16 cellular contexts compared by ENCODE assay signal in the genomic region with DNA sequence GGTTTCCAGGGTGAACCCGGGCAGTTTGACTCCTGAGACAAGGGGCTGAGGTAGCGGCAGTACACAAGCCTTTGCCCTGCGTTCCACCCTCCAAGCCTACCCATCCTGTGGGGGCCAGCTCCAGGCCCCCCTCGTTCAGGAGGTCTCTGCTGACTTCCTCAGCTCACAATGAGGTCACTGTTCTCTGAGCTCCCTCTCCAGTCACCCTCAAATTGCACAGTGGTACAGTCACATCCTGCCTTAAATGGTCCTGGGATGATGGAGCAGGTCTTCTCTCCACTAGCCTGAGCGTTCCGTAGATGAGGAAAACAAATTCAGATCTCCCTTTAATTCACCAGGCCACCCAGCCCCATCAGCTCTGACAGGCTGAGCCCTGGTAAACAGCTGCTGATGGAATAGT.
DNase-seq lines count a peak whose midpoint lies in the region; ATAC-seq and TF ChIP-seq lines count a peak whose summit lies in the region.
"Had no signal": no experiment of that assay in that cellular context is flagged by ENCODE, and none has a peak within 500 bp of the region (broad histone marks: within the 10 kb centered on the region; RNA-seq: fewer than 3 reads in every experiment).

No MANE protein-coding gene starts in this region.

- H3K27ac Mint-ChIP-seq in activated naive CD8-positive, alpha-beta T cell treated with anti-CD3 and anti-CD28 coated beads, Interleukin-2, amount 10 ng/mL, durations not matched to agents 7 days and 5 days, result no peak overlapping the region
- no peak overlapping the region for H3K27ac Mint-ChIP-seq in activated naive CD8-positive, alpha-beta T cell treated with anti-CD3 and anti-CD28 coated beads for 36 hours
- H3K27ac Mint-ChIP-seq in stimulated activated naive CD8-positive, alpha-beta T cell treated with anti-CD3 and anti-CD28 coated beads, Interleukin-15, amount 100 ng/mL, for 72 hours, result no peak overlapping the region

- no peak overlapping the region for H3K4me3 ChIP-seq in fibroblast of mammary gland (ENCODE audit: control insufficient read depth, low read depth, low read length)
- H3K4me3 ChIP-seq: HAP-1, sigmoid colon, SJSA1, tibial nerve had no signal

- H3K9me3 Mint-ChIP-seq in activated naive CD8-positive, alpha-beta T cell treated with anti-CD3 and anti-CD28 coated beads, Interleukin-2, amount 10 ng/mL, durations not matched to agents 7 days and 5 days, result peaks cover 2% of the 10 kb centered on the region
- peaks cover 5% of the 10 kb centered on the region for H3K9me3 Mint-ChIP-seq in activated naive CD8-positive, alpha-beta T cell treated with anti-CD3 and anti-CD28 coated beads for 36 hours
- peaks cover 0 to 5% of the 10 kb centered on the region in 2 donors for H3K9me3 Mint-ChIP-seq in stimulated activated naive CD8-positive, alpha-beta T cell treated with anti-CD3 and anti-CD28 coated beads, Interleukin-15, amount 100 ng/mL, for 72 hours

- no peak for TF ChIP-seq CTCF in fibroblast of mammary gland (conservative IDR thresholded peaks at IDR 0.05; ENCODE audit: control insufficient read depth, insufficient read depth, low read depth, low read length)

- H3K36me3 Mint-ChIP-seq in activated naive CD8-positive, alpha-beta T cell treated with anti-CD3 and anti-CD28 coated beads, Interleukin-2, amount 10 ng/mL, durations not matched to agents 7 days and 5 days, result no peaks in the 10 kb centered on the region
- no peaks in the 10 kb centered on the region for H3K36me3 Mint-ChIP-seq in activated naive CD8-positive, alpha-beta T cell treated with anti-CD3 and anti-CD28 coated beads for 36 hours

- peaks cover 11% of the 10 kb centered on the region for H3K27me3 Mint-ChIP-seq in activated naive CD8-positive, alpha-beta T cell treated with anti-CD3 and anti-CD28 coated beads, Interleukin-2, amount 10 ng/mL, durations not matched to agents 7 days and 5 days
- no peaks in the 10 kb centered on the region for H3K27me3 Mint-ChIP-seq in activated naive CD8-positive, alpha-beta T cell treated with anti-CD3 and anti-CD28 coated beads for 36 hours
- H3K27me3 Mint-ChIP-seq in stimulated activated naive CD8-positive, alpha-beta T cell treated with anti-CD3 and anti-CD28 coated beads, Interleukin-15, amount 100 ng/mL, for 72 hours, result no peaks in the 10 kb centered on the region

- POLR2A ChIA-PET in activated naive CD8-positive, alpha-beta T cell treated with anti-CD3 and anti-CD28 coated beads, Interleukin-2, amount 10 ng/mL, durations not matched to agents 7 days and 5 days (lab: Charles Lee), result no interaction called here

- peak; percentile 60 for ATAC-seq in activated naive CD8-positive, alpha-beta T cell treated with anti-CD3 and anti-CD28 coated beads, Interleukin-2, amount 10 ng/mL, durations not matched to agents 7 days and 5 days (ENCODE audit: low read depth)
- ATAC-seq in SK-N-SH treated with all-trans-retinoic acid at 6 μM for 48 hours (peak; percentile 75), GM18861 (IDR thresholded peaks at IDR 0.05; ENCODE audit: unreplicated experiment) (no peak), HG03175 (IDR thresholded peaks at IDR 0.05; ENCODE audit: unreplicated experiment) (no peak)
- ATAC-seq in stimulated activated naive CD8-positive, alpha-beta T cell treated with anti-CD3 and anti-CD28 coated beads, Interleukin-15, amount 100 ng/mL, for 72 hours, result peak; percentile 67

- DNase-seq in activated naive CD8-positive, alpha-beta T cell treated with anti-CD3 and anti-CD28 coated beads, Interleukin-2, amount 10 ng/mL, durations not matched to agents 7 days and 5 days, result no peak
- DNase-seq in activated naive CD8-positive, alpha-beta T cell treated with anti-CD3 and anti-CD28 coated beads for 36 hours, result no peak
- peak; percentile 73 for DNase-seq in fibroblast of mammary gland (ENCODE audit: low read depth)
- DNase-seq in stimulated activated naive CD8-positive, alpha-beta T cell treated with anti-CD3 and anti-CD28 coated beads, Interleukin-15, amount 100 ng/mL, for 72 hours, result no peak
- DNase-seq in ecto neural progenitor cell (ENCODE audit: low spot score), result no peak
- DNase-seq: activated CD4-positive, alpha-beta T cell treated with anti-CD3 and anti-CD28 coated beads, Interleukin-2, amount 50 U/mL, for 1 hour; anterior cingulate cortex; BE2C; NCI-H446 treated with DMSO at 0.1 percent for 48 hours; sigmoid colon had no signal

- H3K4me1 Mint-ChIP-seq in activated naive CD8-positive, alpha-beta T cell treated with anti-CD3 and anti-CD28 coated beads, Interleukin-2, amount 10 ng/mL, durations not matched to agents 7 days and 5 days, result peaks cover 43% of the 10 kb centered on the region
- H3K4me1 Mint-ChIP-seq in activated naive CD8-positive, alpha-beta T cell treated with anti-CD3 and anti-CD28 coated beads for 36 hours, result peaks cover 37% of the 10 kb centered on the region
- H3K4me1 Mint-ChIP-seq in stimulated activated naive CD8-positive, alpha-beta T cell treated with anti-CD3 and anti-CD28 coated beads, Interleukin-15, amount 100 ng/mL, for 72 hours, result peaks cover 56% of the 10 kb centered on the region

- H3K4me3 Mint-ChIP-seq in activated naive CD8-positive, alpha-beta T cell treated with anti-CD3 and anti-CD28 coated beads, Interleukin-2, amount 10 ng/mL, durations not matched to agents 7 days and 5 days, result no peak overlapping the region
- H3K4me3 Mint-ChIP-seq in activated naive CD8-positive, alpha-beta T cell treated with anti-CD3 and anti-CD28 coated beads for 36 hours, result no peak overlapping the region
- H3K4me3 Mint-ChIP-seq in stimulated activated naive CD8-positive, alpha-beta T cell treated with anti-CD3 and anti-CD28 coated beads, Interleukin-15, amount 100 ng/mL, for 72 hours, result peak overlapping the region in 1 of 2 donors; percentile 24

TF ChIP-seq in SK-N-SH treated with all-trans-retinoic acid at 6 μM for 48 hours, 23 proteins besides CTCF, POLR2A, EP300 and RAD21 (continues in another document):
- TF ChIP-seq ZNF8 (CRISPR knock-in tag; IDR thresholded peaks at IDR 0.05) (no peak), CSRNP3 (CRISPR knock-in tag; IDR thresholded peaks at IDR 0.05) (no peak), ZFP3 (CRISPR knock-in tag; IDR thresholded peaks at IDR 0.05) (no peak), ZC3H10 (CRISPR knock-in tag; IDR thresholded peaks at IDR 0.05) (no peak), TSHZ2 (CRISPR knock-in tag; IDR thresholded peaks at IDR 0.05) (no peak), SNAI2 (CRISPR knock-in tag; IDR thresholded peaks at IDR 0.05) (no peak), TOX (CRISPR knock-in tag; IDR thresholded peaks at IDR 0.05; ENCODE audit: borderline replicate concordance) (no peak), ISL1 (CRISPR knock-in tag; IDR thresholded peaks at IDR 0.05) (no peak)
- TF ChIP-seq, protein P1, sequence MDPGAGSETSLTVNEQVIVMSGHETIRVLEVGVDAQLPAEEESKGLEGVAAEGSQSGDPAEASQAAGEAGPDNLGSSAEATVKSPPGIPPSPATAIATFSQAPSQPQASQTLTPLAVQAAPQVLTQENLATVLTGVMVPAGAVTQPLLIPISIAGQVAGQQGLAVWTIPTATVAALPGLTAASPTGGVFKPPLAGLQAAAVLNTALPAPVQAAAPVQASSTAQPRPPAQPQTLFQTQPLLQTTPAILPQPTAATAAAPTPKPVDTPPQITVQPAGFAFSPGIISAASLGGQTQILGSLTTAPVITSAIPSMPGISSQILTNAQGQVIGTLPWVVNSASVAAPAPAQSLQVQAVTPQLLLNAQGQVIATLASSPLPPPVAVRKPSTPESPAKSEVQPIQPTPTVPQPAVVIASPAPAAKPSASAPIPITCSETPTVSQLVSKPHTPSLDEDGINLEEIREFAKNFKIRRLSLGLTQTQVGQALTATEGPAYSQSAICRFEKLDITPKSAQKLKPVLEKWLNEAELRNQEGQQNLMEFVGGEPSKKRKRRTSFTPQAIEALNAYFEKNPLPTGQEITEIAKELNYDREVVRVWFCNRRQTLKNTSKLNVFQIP (CRISPR knock-in tag; IDR thresholded peaks at IDR 0.05; ENCODE audit: borderline replicate concordance, low read depth), result no peak

Comparison
In these comparisons a context has a peak if more than half of its experiments do, and no peak if none do; other contexts are left out.
1. ATAC-seq: peak in activated naive CD8-positive, alpha-beta T cell treated with anti-CD3 and anti-CD28 coated beads, Interleukin-2, amount 10 ng/mL, durations not matched to agents 7 days and 5 days (single experiment), SK-N-SH treated with all-trans-retinoic acid at 6 μM for 48 hours (single experiment) and stimulated activated naive CD8-positive, alpha-beta T cell treated with anti-CD3 and anti-CD28 coated beads, Interleukin-15, amount 100 ng/mL, for 72 hours (single experiment); none in GM18861 (single experiment) and HG03175 (single experiment).